In the genomic region with DNA sequence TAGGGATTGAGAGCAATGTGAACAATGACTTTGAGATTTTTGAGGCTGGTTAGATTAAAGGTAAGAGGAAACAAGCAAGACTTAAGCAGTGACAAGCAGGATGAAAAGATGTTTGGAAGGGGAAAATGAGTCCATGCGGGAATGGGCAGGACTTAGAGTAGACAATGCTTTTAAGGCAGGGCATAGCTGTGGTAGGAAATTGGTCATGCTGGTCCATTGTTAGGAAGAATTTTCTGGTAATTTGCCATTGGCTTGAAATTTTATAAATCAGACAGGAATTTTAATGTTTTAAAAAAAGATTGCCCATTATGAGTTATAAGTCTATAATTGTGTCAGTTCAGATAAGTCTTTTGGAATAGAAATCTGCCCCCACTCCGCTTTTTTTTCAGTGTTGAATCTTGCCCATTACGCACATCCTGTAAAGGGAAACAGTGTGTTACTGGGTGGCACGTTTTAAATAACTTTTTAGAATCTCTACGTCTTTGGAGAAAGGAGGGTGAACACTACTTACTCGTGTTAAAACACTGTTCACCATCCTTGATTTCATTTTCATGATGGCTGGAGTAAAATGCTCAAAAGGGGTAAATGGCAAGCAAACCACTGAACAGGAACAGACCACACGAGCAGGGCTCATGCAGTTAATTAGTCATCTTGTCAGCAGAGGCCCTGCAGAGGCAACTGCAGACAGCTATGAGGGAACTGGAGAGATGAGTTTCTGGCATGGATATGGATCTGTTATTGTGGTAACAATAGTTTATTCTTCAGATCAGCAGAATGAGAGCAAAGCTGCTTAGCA, we compare ENCODE assay signal across 8 cellular contexts. TPM values are rescaled to one million over a fixed set of nuclear protein-coding genes. Genes with fewer than 3 reads are reported as not detected.
DNase-seq lines count a peak whose midpoint lies in the region; ATAC-seq and TF ChIP-seq lines count a peak whose summit lies in the region.

No MANE protein-coding gene starts in this region.

- TF ChIP-seq POLR2A in vagina (IDR thresholded peaks at IDR 0.05), result no peak

- peaks cover 2% of the 10 kb centered on the region for H3K4me1 Mint-ChIP-seq in activated T-cell treated with anti-CD3 and anti-CD28 coated beads, Interleukin-2, amount 50 U/mL, for 4 hours (ENCODE audit: low read depth)
- H3K4me1 Mint-ChIP-seq in memory B cell, result peaks cover 36% of the 10 kb centered on the region

- peaks cover 46% of the 10 kb centered on the region for H3K4me1 ChIP-seq in vagina

- no peak overlapping the region for H3K4me3 Mint-ChIP-seq in activated T-cell treated with anti-CD3 and anti-CD28 coated beads, Interleukin-2, amount 50 U/mL, for 4 hours
- no peak overlapping the region for H3K4me3 Mint-ChIP-seq in memory B cell

- H3K27me3 Mint-ChIP-seq in activated T-cell treated with anti-CD3 and anti-CD28 coated beads, Interleukin-2, amount 50 U/mL, for 4 hours (ENCODE audit: low read depth), result no peaks in the 10 kb centered on the region
- no peaks in the 10 kb centered on the region for H3K27me3 Mint-ChIP-seq in memory B cell

- no peaks in the 10 kb centered on the region for H3K36me3 Mint-ChIP-seq in activated T-cell treated with anti-CD3 and anti-CD28 coated beads, Interleukin-2, amount 50 U/mL, for 4 hours (ENCODE audit: insufficient read depth)
- peaks cover 12% of the 10 kb centered on the region for H3K36me3 Mint-ChIP-seq in memory B cell

- no peak for DNase-seq in activated T-cell treated with anti-CD3 and anti-CD28 coated beads, Interleukin-2, amount 50 U/mL, for 4 hours
- DNase-seq in activated T-cell treated with anti-CD3 and anti-CD28 coated beads, Interleukin-2, amount 50 U/mL, for 48 hours, result no peak
- DNase-seq in NCI-H446 treated with DMSO at 0.1 percent for 48 hours (lab: John Stamatoyannopoulos, UW) (peak; percentile 62), caudate nucleus (lab: John Stamatoyannopoulos, UW) (peak in 39 of 61 donors; percentile 2 to 69 (median 27)), memory B cell (ENCODE audit: low spot score in 2 of 2) (peak in 1 of 2 donors; percentile 33), vagina (ENCODE audit: extremely low spot score in 2 of 2) (no peak), NCI-H345 (lab: John Stamatoyannopoulos, UW) (no peak)

- no peaks in the 10 kb centered on the region for H3K9me3 ChIP-seq in vagina

- H3K36me3 ChIP-seq in vagina, result no peaks in the 10 kb centered on the region

- peak overlapping the region; percentile 93 for H3K27ac ChIP-seq in caudate nucleus (ENCODE audit: low read depth, low read length)
- H3K27ac ChIP-seq in vagina, result peak overlapping the region; percentile 83

- TF ChIP-seq CTCF in vagina (IDR thresholded peaks at IDR 0.05), result no peak

- no peaks in the 10 kb centered on the region for H3K27me3 ChIP-seq in vagina

- ATAC-seq in activated T-cell treated with anti-CD3 and anti-CD28 coated beads, Interleukin-2, amount 50 U/mL, for 4 hours, result peak; percentile 63 to 86
- ATAC-seq in HG02678 (IDR thresholded peaks at IDR 0.05; ENCODE audit: unreplicated experiment) (peak; percentile 82), memory B cell (ENCODE audit: low read depth) (peak; percentile 69)

- H3K4me3 ChIP-seq in vagina, result no peak overlapping the region

- no peak overlapping the region for H3K27ac Mint-ChIP-seq in memory B cell

- no peaks in the 10 kb centered on the region for H3K9me3 Mint-ChIP-seq in activated T-cell treated with anti-CD3 and anti-CD28 coated beads, Interleukin-2, amount 50 U/mL, for 4 hours
- H3K9me3 Mint-ChIP-seq in memory B cell, result no peaks in the 10 kb centered on the region

- intact Hi-C loops in vagina (cut with DNase I), result no loop called here

RNA-seq across cellular contexts. Expression of gene SWAP70, which starts 25.0 kb away (rescaled TPM):
- 10 to 100 TPM in 1 of 3 donors, 1 to 10 TPM in 2; 4.6 to 10.0 (median 6.8) TPM for total RNA-seq in activated T-cell treated with anti-CD3 and anti-CD28 coated beads, Interleukin-2, amount 50 U/mL, for 4 hours
- total RNA-seq in vagina, result 32.2 TPM

Comparison
In these comparisons a context has a peak if more than half of its experiments do, and no peak if none do; other contexts are left out.
1. DNase-seq: peak in NCI-H446 treated with DMSO at 0.1 percent for 48 hours (single experiment) and caudate nucleus (39 of 61); none in activated T-cell treated with anti-CD3 and anti-CD28 coated beads, Interleukin-2, amount 50 U/mL, for 4 hours (single experiment), activated T-cell treated with anti-CD3 and anti-CD28 coated beads, Interleukin-2, amount 50 U/mL, for 48 hours (0 of 2), vagina (0 of 2) and NCI-H345 (single experiment).
2. Peak in every context shown above with its lines, with median percentiles within 50 percentile points of each other: ATAC-seq.